In the genomic region with DNA sequence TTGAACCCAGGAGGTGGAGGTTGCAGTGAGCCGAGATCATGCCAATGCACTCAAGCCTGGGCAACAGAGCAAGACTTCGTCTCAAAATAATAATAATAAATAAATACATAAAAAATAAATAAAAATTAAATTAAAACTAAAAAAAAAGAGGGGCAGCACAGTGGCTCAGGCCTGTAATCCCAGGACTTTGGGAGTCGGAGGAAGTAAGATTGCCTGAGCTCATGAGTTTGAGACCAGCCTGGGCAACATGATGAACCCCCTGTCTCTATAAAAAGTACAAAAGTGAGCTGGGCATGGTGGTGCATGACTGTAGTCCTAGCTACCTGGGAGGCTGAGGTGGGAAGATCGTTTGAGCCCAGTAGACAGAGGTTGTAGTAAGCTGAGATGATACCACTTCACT, we compare ENCODE assay signal across 7 cellular contexts.
A peak's percentile ranks its signal among the peaks of the same experiment; 100 is the strongest.
DNase-seq lines count a peak whose midpoint lies in the region; ATAC-seq and TF ChIP-seq lines count a peak whose summit lies in the region.
"Not testable (repeated sequence)": the region's sequence is repeated elsewhere in the genome, so short reads cannot be mapped to it uniquely, and the experiment has no call there.

No MANE protein-coding gene starts in this region.

- not testable (repeated sequence) for ATAC-seq in activated CD8-positive, alpha-beta T cell treated with anti-CD3 and anti-CD28 coated beads, Interleukin-2, amount 10 ng/mL, durations not matched to agents 7 days and 5 days; lung (ENCODE audit: insufficient read depth, low FRiP score)
- peak; percentile 23 for ATAC-seq in omental fat pad (ENCODE audit: low FRiP score)

- peak; percentile 11 for DNase-seq in activated CD8-positive, alpha-beta T cell treated with anti-CD3 and anti-CD28 coated beads, Interleukin-2, amount 10 ng/mL, durations not matched to agents 7 days and 5 days
- DNase-seq in endodermal cell (peak; percentile 7), cardiac septum (ENCODE audit: low spot score) (peak; percentile 66), right atrium auricular region (ENCODE audit: low spot score) (peak; percentile 58), islet precursor cell (peak; percentile 1), lung (ENCODE audit: low spot score) (peak; percentile 26)
- DNase-seq in omental fat pad (ENCODE audit: low spot score) = not testable (repeated sequence)

- not testable (repeated sequence) for H3K4me1 Mint-ChIP-seq in activated CD8-positive, alpha-beta T cell treated with anti-CD3 and anti-CD28 coated beads, Interleukin-2, amount 10 ng/mL, durations not matched to agents 7 days and 5 days (ENCODE audit: low read depth); endodermal cell

- not testable (repeated sequence) for H3K27me3 ChIP-seq in endodermal cell (ENCODE audit: control insufficient read depth, insufficient read depth, low read length, poor library complexity, severe bottlenecking); right atrium auricular region; lung (ENCODE audit: control insufficient read depth, insufficient read depth)

- 67% methylated on average over 1 of the region's 4 CpGs; no CpG with 5 or more reads in 1 of the 2 experiments for WGBS in endodermal cell (ENCODE audit: insufficient coverage in 1 of 2, insufficient read length in 1 of 2), 2 experiments
- WGBS in lung, 2 donors = 50 to 57% methylated on average over 3 of the region's 4 CpGs

- intact Hi-C loops in cardiac septum (cut with DNase I) = not testable (repeated sequence)

- H3K4me1 ChIP-seq in endodermal cell (ENCODE audit: control insufficient read depth, insufficient read depth, low read length); right atrium auricular region; lung (ENCODE audit: control insufficient read depth in 2 of 2, insufficient read depth in 2 of 2, low read length in 2 of 2): not testable (repeated sequence)

- CTCF ChIA-PET in activated CD8-positive, alpha-beta T cell treated with anti-CD3 and anti-CD28 coated beads, Interleukin-2, amount 10 ng/mL, durations not matched to agents 7 days and 5 days (lab: Charles Lee) = not testable (repeated sequence)

- not testable (repeated sequence) for H3K27me3 Mint-ChIP-seq in activated CD8-positive, alpha-beta T cell treated with anti-CD3 and anti-CD28 coated beads, Interleukin-2, amount 10 ng/mL, durations not matched to agents 7 days and 5 days (ENCODE audit: low read depth); endodermal cell (ENCODE audit: insufficient read depth)

- H3K4me3 ChIP-seq in endodermal cell (ENCODE audit: low read length); right atrium auricular region; lung: not testable (repeated sequence)

- H3K36me3 ChIP-seq in endodermal cell (ENCODE audit: control insufficient read depth, insufficient read depth, low read length); right atrium auricular region; lung (ENCODE audit: control insufficient read depth in 2 of 2, insufficient read depth in 2 of 2, low read length in 2 of 2): not testable (repeated sequence)

- peaks cover 45% of the 10 kb centered on the region for H3K9me3 Mint-ChIP-seq in activated CD8-positive, alpha-beta T cell treated with anti-CD3 and anti-CD28 coated beads, Interleukin-2, amount 10 ng/mL, durations not matched to agents 7 days and 5 days (ENCODE audit: insufficient read depth)
- H3K9me3 Mint-ChIP-seq in endodermal cell = peaks cover 74% of the 10 kb centered on the region

- not testable (repeated sequence) for H3K27ac Mint-ChIP-seq in activated CD8-positive, alpha-beta T cell treated with anti-CD3 and anti-CD28 coated beads, Interleukin-2, amount 10 ng/mL, durations not matched to agents 7 days and 5 days; endodermal cell

- POLR2A ChIA-PET in activated CD8-positive, alpha-beta T cell treated with anti-CD3 and anti-CD28 coated beads, Interleukin-2, amount 10 ng/mL, durations not matched to agents 7 days and 5 days (lab: Charles Lee) = not testable (repeated sequence)

- not testable (repeated sequence) for H3K4me3 Mint-ChIP-seq in activated CD8-positive, alpha-beta T cell treated with anti-CD3 and anti-CD28 coated beads, Interleukin-2, amount 10 ng/mL, durations not matched to agents 7 days and 5 days; endodermal cell

- TF ChIP-seq CTCF in endodermal cell (conservative IDR thresholded peaks at IDR 0.05); right atrium auricular region (IDR thresholded peaks at IDR 0.05); lung (IDR thresholded peaks at IDR 0.05; ENCODE audit: control extremely low read depth, extremely low read depth); omental fat pad (IDR thresholded peaks at IDR 0.05): not testable (repeated sequence)

- not testable (repeated sequence) for H3K9ac ChIP-seq in endodermal cell (ENCODE audit: extremely low read depth, low read length, poor library complexity, severe bottlenecking)

- H3K9me3 ChIP-seq in endodermal cell (ENCODE audit: control insufficient read depth, low read length) (peaks cover 68% of the 10 kb centered on the region), lung (ENCODE audit: control insufficient read depth in 2 of 2, insufficient read depth in 1 of 2, low read length in 1 of 2) (peaks cover 9 to 15% of the 10 kb centered on the region in 2 donors)
- H3K9me3 ChIP-seq in right atrium auricular region = not testable (repeated sequence)

- H3K27ac ChIP-seq in endodermal cell (ENCODE audit: low read depth, low read length); right atrium auricular region; lung (ENCODE audit: low read depth in 1 of 2, low read length in 1 of 2): not testable (repeated sequence)

- not testable (repeated sequence) for H3K36me3 Mint-ChIP-seq in activated CD8-positive, alpha-beta T cell treated with anti-CD3 and anti-CD28 coated beads, Interleukin-2, amount 10 ng/mL, durations not matched to agents 7 days and 5 days (ENCODE audit: low read depth); endodermal cell (ENCODE audit: low read depth)
